Comparison of ENCODE assay signal across 1 cellular context in the genomic region with DNA sequence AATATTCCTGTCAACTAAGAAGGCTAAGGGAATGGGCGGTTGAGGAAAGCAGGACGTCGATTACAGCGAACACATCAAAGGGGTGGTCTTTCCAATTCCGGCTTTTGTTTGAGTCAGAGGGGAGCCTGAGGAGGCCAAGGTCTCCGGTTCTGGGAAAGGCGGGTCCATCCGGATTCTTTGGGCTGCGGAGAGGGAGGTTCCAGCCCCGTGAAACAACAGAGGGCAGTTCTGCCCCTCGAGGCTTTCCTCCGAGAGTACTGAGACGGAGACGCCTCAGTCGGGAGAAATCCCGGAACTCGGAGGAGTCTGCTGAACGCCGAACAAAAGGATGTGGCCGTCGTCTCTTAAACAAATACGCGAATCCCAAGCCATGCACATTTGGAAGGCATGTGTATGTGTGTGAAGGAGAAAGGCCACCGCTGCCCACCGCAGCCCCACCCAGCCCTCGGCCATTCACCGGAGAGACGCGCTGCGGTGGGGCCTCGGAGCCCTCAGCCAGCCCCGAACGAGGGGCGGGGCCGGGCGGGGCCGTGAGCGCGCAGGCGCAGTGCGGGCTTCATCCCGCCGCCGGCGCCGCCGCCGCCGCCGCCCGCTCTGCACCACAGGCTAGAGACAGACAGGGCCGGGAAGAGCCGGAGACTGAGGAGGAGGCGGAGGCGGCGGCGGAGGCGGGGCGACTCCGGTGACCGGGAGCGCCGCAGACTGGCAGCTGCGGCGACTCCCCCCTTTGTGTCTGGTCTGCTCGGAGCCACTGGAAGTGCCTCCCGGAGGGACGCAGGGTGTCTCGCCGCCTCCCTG.
TF ChIP-seq lines count a peak whose summit lies in the region.

A gene (plus strand): TSS at position 717 of the 798 bp plus-strand sequence. CDS start 1,148 bp downstream, outside the sequence.

TF ChIP-seq in GM12878, 131 proteins besides CTCF, POLR2A, EP300 and RAD21 (continued from another document and continues in another):
- TF ChIP-seq, protein P1, sequence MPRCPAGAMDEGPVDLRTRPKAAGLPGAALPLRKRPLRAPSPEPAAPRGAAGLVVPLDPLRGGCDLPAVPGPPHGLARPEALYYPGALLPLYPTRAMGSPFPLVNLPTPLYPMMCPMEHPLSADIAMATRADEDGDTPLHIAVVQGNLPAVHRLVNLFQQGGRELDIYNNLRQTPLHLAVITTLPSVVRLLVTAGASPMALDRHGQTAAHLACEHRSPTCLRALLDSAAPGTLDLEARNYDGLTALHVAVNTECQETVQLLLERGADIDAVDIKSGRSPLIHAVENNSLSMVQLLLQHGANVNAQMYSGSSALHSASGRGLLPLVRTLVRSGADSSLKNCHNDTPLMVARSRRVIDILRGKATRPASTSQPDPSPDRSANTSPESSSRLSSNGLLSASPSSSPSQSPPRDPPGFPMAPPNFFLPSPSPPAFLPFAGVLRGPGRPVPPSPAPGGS (IDR thresholded peaks at IDR 0.05; ENCODE audit: borderline replicate concordance, insufficient read depth, low read depth, low read length, poor library complexity, severe bottlenecking) = peak; percentile 89
- TF ChIP-seq PAX8 (IDR thresholded peaks at IDR 0.05) = no peak
- TF ChIP-seq, protein P2, sequence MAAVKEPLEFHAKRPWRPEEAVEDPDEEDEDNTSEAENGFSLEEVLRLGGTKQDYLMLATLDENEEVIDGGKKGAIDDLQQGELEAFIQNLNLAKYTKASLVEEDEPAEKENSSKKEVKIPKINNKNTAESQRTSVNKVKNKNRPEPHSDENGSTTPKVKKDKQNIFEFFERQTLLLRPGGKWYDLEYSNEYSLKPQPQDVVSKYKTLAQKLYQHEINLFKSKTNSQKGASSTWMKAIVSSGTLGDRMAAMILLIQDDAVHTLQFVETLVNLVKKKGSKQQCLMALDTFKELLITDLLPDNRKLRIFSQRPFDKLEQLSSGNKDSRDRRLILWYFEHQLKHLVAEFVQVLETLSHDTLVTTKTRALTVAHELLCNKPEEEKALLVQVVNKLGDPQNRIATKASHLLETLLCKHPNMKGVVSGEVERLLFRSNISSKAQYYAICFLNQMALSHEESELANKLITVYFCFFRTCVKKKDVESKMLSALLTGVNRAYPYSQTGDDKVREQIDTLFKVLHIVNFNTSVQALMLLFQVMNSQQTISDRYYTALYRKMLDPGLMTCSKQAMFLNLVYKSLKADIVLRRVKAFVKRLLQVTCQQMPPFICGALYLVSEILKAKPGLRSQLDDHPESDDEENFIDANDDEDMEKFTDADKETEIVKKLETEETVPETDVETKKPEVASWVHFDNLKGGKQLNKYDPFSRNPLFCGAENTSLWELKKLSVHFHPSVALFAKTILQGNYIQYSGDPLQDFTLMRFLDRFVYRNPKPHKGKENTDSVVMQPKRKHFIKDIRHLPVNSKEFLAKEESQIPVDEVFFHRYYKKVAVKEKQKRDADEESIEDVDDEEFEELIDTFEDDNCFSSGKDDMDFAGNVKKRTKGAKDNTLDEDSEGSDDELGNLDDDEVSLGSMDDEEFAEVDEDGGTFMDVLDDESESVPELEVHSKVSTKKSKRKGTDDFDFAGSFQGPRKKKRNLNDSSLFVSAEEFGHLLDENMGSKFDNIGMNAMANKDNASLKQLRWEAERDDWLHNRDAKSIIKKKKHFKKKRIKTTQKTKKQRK (IDR thresholded peaks at IDR 0.05; ENCODE audit: low read depth, low read length) = no peak
- TF ChIP-seq NBN (IDR thresholded peaks at IDR 0.05) = 0 out of 2 replicates have a peak, but pooled peaks have one; percentile 55
- TF ChIP-seq EGR1 (IDR thresholded peaks at IDR 0.05; ENCODE audit: borderline replicate concordance in 1 of 2, low read depth in 2 of 2, low read length in 2 of 2) = peak in 1 of 2 experiments; percentile 77; a peak in 1 of 3 replicates
- no peak for TF ChIP-seq KDM1A (IDR thresholded peaks at IDR 0.05; ENCODE audit: borderline replicate concordance)
- TF ChIP-seq, protein P3, sequence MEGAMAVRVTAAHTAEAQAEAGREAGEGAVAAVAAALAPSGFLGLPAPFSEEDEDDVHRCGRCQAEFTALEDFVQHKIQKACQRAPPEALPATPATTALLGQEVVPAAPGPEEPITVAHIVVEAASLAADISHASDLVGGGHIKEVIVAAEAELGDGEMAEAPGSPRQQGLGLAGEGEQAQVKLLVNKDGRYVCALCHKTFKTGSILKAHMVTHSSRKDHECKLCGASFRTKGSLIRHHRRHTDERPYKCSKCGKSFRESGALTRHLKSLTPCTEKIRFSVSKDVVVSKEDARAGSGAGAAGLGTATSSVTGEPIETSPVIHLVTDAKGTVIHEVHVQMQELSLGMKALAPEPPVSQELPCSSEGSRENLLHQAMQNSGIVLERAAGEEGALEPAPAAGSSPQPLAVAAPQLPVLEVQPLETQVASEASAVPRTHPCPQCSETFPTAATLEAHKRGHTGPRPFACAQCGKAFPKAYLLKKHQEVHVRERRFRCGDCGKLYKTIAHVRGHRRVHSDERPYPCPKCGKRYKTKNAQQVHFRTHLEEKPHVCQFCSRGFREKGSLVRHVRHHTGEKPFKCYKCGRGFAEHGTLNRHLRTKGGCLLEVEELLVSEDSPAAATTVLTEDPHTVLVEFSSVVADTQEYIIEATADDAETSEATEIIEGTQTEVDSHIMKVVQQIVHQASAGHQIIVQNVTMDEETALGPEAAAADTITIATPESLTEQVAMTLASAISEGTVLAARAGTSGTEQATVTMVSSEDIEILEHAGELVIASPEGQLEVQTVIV (IDR thresholded peaks at IDR 0.05; ENCODE audit: borderline replicate concordance, partially characterized antibody) = no peak
- peak; percentile 75 for TF ChIP-seq RUNX3 (IDR thresholded peaks at IDR 0.05; ENCODE audit: low read length)
- TF ChIP-seq NR2C1 (IDR thresholded peaks at IDR 0.05) = no peak
- TF ChIP-seq CHD2 (IDR thresholded peaks at IDR 0.05; ENCODE audit: borderline replicate concordance, low read depth, low read length) = no peak
- TF ChIP-seq SRF (IDR thresholded peaks at IDR 0.05; ENCODE audit: low read depth in 2 of 2, low read length in 2 of 2) = no peak
- peak; percentile 72 for TF ChIP-seq DPF2 (IDR thresholded peaks at IDR 0.05)
- no peak for TF ChIP-seq FOXM1 (IDR thresholded peaks at IDR 0.05; ENCODE audit: low read depth, low read length)
- peak; percentile 23; the same call in 1 of the 2 replicates for TF ChIP-seq TAF1 (IDR thresholded peaks at IDR 0.05; ENCODE audit: borderline replicate concordance, low read depth, low read length)
- TF ChIP-seq, protein P4, sequence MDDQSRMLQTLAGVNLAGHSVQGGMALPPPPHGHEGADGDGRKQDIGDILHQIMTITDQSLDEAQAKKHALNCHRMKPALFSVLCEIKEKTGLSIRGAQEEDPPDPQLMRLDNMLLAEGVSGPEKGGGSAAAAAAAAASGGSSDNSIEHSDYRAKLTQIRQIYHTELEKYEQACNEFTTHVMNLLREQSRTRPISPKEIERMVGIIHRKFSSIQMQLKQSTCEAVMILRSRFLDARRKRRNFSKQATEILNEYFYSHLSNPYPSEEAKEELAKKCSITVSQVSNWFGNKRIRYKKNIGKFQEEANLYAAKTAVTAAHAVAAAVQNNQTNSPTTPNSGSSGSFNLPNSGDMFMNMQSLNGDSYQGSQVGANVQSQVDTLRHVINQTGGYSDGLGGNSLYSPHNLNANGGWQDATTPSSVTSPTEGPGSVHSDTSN (IDR thresholded peaks at IDR 0.05; ENCODE audit: insufficient replicate concordance, low read depth, low read length) = no peak
- no peak for TF ChIP-seq SIX5 (IDR thresholded peaks at IDR 0.05; ENCODE audit: low read depth, low read length, severe bottlenecking)
- TF ChIP-seq, protein P5, sequence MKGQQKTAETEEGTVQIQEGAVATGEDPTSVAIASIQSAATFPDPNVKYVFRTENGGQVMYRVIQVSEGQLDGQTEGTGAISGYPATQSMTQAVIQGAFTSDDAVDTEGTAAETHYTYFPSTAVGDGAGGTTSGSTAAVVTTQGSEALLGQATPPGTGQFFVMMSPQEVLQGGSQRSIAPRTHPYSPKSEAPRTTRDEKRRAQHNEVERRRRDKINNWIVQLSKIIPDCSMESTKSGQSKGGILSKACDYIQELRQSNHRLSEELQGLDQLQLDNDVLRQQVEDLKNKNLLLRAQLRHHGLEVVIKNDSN (IDR thresholded peaks at IDR 0.05; ENCODE audit: borderline replicate concordance, extremely low read length, insufficient read depth, low read depth, low read length) = no peak
- no peak for TF ChIP-seq BMI1 (IDR thresholded peaks at IDR 0.05; ENCODE audit: borderline replicate concordance)
- TF ChIP-seq, protein P6, sequence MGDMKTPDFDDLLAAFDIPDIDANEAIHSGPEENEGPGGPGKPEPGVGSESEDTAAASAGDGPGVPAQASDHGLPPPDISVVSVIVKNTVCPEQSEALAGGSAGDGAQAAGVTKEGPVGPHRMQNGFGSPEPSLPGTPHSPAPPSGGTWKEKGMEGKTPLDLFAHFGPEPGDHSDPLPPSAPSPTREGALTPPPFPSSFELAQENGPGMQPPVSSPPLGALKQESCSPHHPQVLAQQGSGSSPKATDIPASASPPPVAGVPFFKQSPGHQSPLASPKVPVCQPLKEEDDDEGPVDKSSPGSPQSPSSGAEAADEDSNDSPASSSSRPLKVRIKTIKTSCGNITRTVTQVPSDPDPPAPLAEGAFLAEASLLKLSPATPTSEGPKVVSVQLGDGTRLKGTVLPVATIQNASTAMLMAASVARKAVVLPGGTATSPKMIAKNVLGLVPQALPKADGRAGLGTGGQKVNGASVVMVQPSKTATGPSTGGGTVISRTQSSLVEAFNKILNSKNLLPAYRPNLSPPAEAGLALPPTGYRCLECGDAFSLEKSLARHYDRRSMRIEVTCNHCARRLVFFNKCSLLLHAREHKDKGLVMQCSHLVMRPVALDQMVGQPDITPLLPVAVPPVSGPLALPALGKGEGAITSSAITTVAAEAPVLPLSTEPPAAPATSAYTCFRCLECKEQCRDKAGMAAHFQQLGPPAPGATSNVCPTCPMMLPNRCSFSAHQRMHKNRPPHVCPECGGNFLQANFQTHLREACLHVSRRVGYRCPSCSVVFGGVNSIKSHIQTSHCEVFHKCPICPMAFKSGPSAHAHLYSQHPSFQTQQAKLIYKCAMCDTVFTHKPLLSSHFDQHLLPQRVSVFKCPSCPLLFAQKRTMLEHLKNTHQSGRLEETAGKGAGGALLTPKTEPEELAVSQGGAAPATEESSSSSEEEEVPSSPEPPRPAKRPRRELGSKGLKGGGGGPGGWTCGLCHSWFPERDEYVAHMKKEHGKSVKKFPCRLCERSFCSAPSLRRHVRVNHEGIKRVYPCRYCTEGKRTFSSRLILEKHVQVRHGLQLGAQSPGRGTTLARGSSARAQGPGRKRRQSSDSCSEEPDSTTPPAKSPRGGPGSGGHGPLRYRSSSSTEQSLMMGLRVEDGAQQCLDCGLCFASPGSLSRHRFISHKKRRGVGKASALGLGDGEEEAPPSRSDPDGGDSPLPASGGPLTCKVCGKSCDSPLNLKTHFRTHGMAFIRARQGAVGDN (IDR thresholded peaks at IDR 0.05) = peak; percentile 60
- TF ChIP-seq, protein P7, sequence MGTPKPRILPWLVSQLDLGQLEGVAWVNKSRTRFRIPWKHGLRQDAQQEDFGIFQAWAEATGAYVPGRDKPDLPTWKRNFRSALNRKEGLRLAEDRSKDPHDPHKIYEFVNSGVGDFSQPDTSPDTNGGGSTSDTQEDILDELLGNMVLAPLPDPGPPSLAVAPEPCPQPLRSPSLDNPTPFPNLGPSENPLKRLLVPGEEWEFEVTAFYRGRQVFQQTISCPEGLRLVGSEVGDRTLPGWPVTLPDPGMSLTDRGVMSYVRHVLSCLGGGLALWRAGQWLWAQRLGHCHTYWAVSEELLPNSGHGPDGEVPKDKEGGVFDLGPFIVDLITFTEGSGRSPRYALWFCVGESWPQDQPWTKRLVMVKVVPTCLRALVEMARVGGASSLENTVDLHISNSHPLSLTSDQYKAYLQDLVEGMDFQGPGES (IDR thresholded peaks at IDR 0.05) = no peak
- TF ChIP-seq ZSCAN29 (IDR thresholded peaks at IDR 0.05) = no peak
- TF ChIP-seq RBBP5 (conservative IDR thresholded peaks at IDR 0.05) = no peak
- peak; percentile 41; the same call in 1 of the 2 replicates for TF ChIP-seq CBFB (IDR thresholded peaks at IDR 0.05; ENCODE audit: low read depth)
- TF ChIP-seq STAT1 (conservative IDR thresholded peaks at IDR 0.05) = no peak
- TF ChIP-seq, protein P8, sequence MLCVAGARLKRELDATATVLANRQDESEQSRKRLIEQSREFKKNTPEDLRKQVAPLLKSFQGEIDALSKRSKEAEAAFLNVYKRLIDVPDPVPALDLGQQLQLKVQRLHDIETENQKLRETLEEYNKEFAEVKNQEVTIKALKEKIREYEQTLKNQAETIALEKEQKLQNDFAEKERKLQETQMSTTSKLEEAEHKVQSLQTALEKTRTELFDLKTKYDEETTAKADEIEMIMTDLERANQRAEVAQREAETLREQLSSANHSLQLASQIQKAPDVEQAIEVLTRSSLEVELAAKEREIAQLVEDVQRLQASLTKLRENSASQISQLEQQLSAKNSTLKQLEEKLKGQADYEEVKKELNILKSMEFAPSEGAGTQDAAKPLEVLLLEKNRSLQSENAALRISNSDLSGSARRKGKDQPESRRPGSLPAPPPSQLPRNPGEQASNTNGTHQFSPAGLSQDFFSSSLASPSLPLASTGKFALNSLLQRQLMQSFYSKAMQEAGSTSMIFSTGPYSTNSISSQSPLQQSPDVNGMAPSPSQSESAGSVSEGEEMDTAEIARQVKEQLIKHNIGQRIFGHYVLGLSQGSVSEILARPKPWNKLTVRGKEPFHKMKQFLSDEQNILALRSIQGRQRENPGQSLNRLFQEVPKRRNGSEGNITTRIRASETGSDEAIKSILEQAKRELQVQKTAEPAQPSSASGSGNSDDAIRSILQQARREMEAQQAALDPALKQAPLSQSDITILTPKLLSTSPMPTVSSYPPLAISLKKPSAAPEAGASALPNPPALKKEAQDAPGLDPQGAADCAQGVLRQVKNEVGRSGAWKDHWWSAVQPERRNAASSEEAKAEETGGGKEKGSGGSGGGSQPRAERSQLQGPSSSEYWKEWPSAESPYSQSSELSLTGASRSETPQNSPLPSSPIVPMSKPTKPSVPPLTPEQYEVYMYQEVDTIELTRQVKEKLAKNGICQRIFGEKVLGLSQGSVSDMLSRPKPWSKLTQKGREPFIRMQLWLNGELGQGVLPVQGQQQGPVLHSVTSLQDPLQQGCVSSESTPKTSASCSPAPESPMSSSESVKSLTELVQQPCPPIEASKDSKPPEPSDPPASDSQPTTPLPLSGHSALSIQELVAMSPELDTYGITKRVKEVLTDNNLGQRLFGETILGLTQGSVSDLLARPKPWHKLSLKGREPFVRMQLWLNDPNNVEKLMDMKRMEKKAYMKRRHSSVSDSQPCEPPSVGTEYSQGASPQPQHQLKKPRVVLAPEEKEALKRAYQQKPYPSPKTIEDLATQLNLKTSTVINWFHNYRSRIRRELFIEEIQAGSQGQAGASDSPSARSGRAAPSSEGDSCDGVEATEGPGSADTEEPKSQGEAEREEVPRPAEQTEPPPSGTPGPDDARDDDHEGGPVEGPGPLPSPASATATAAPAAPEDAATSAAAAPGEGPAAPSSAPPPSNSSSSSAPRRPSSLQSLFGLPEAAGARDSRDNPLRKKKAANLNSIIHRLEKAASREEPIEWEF (IDR thresholded peaks at IDR 0.05; ENCODE audit: insufficient replicate concordance, low read depth, low read length) = no peak
- no peak for TF ChIP-seq SREBF2 (IDR thresholded peaks at IDR 0.05; ENCODE audit: low read length)
- TF ChIP-seq, protein P9, sequence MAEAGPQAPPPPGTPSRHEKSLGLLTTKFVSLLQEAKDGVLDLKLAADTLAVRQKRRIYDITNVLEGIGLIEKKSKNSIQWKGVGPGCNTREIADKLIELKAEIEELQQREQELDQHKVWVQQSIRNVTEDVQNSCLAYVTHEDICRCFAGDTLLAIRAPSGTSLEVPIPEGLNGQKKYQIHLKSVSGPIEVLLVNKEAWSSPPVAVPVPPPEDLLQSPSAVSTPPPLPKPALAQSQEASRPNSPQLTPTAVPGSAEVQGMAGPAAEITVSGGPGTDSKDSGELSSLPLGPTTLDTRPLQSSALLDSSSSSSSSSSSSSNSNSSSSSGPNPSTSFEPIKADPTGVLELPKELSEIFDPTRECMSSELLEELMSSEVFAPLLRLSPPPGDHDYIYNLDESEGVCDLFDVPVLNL (IDR thresholded peaks at IDR 0.05; ENCODE audit: low read depth, low read length) = no peak
- TF ChIP-seq, protein P10, sequence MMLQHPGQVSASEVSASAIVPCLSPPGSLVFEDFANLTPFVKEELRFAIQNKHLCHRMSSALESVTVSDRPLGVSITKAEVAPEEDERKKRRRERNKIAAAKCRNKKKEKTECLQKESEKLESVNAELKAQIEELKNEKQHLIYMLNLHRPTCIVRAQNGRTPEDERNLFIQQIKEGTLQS (IDR thresholded peaks at IDR 0.05; ENCODE audit: borderline replicate concordance, extremely low read depth, low read depth, low read length) = no peak
- no peak for TF ChIP-seq STAT3 (IDR thresholded peaks at IDR 0.05; ENCODE audit: low read depth, low read length)
